In the genomic region with DNA sequence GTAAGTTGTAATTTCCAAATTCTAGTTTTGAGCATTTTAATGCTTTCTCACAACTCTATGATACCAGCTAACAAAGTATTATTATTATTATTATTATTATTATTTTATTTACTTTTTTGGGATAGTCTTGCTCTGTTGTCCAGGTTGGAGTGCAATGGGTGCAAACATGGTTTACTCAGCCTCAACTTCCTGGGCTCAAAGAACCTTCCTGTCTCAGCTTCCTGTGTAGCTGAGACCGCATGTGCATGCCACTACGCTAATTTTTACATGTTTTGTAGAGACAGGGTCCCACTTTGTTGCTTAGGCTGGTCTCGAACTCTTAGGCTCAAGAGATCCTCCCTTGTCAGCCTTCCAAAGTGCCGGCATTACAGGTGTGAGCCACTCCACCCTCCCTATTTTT, we compare ENCODE assay signal across 33 cellular contexts. TPM values are rescaled to one million over a fixed set of nuclear protein-coding genes. Genes with fewer than 3 reads are reported as not detected.
"Had no signal": no experiment of that assay in that cellular context is flagged by ENCODE, and none has a peak within 500 bp of the region (broad histone marks: within the 10 kb centered on the region; RNA-seq: fewer than 3 reads in every experiment).

No MANE protein-coding gene starts in this region.

- H3K27me3 Mint-ChIP-seq: activated CD4-positive, alpha-beta memory T cell treated with anti-CD3 and anti-CD28 coated beads for 36 hours; activated CD4-positive, alpha-beta T cell treated with anti-CD3 and anti-CD28 coated beads for 36 hours; activated CD4-positive, alpha-beta T cell treated with anti-CD3 and anti-CD28 coated beads, Interleukin-2, amount 10 ng/mL, durations not matched to agents 24 days and 14 days; activated CD8-positive, alpha-beta memory T cell treated with anti-CD3 and anti-CD28 coated beads, Interleukin-2, amount 10 ng/mL, durations not matched to agents 7 days and 5 days; activated naive CD8-positive, alpha-beta T cell treated with anti-CD3 and anti-CD28 coated beads, Interleukin-2, amount 10 ng/mL, durations not matched to agents 7 days and 5 days; activated T-helper 17 cell treated with anti-CD3 and anti-CD28 coated beads, Interleukin-2, amount 50 U/mL, for 72 hours; brain; T-cell had no signal

- H3K9me3 ChIP-seq: ascending aorta, breast epithelium, colonic mucosa had no signal

- H3K9me3 Mint-ChIP-seq: activated CD4-positive, alpha-beta memory T cell treated with anti-CD3 and anti-CD28 coated beads for 36 hours; activated naive CD4-positive, alpha-beta T cell treated with anti-CD3 and anti-CD28 coated beads for 36 hours; activated naive CD4-positive, alpha-beta T cell treated with anti-CD3 and anti-CD28 coated beads, Interleukin-2, amount 50 U/mL, for 72 hours; activated T-cell treated with anti-CD3 and anti-CD28 coated beads, Interleukin-2, amount 50 U/mL, for 4 hours; activated T-helper 17 cell treated with anti-CD3 and anti-CD28 coated beads, Interleukin-2, amount 50 U/mL, for 72 hours; brain; T-cell; T-helper 1 cell treated with Interleukin-12 subunit alpha and Interleukin-12 subunit beta and Interleukin-4 antibody, amounts not matched to agents 30 μg/mL and 1 μg/mL, for 36 hours; T-helper 2 cell treated with Interferon-gamma antibody and Interleukin-4, amounts not matched to agents 5 μg/mL and 100 μg/mL, for 36 hours had no signal

- H3K4me1 ChIP-seq: ascending aorta, breast epithelium, colonic mucosa had no signal

- H3K4me1 Mint-ChIP-seq: brain had no signal

- H3K27ac Mint-ChIP-seq: activated CD4-positive, alpha-beta memory T cell treated with anti-CD3 and anti-CD28 coated beads for 36 hours; activated CD4-positive, alpha-beta T cell treated with anti-CD3 and anti-CD28 coated beads for 36 hours; activated CD4-positive, alpha-beta T cell treated with anti-CD3 and anti-CD28 coated beads, Interleukin-2, amount 10 ng/mL, durations not matched to agents 24 days and 14 days; activated CD8-positive, alpha-beta memory T cell treated with anti-CD3 and anti-CD28 coated beads, Interleukin-2, amount 10 ng/mL, durations not matched to agents 7 days and 5 days; activated CD8-positive, alpha-beta T cell treated with anti-CD3 and anti-CD28 coated beads, Interleukin-2, amount 10 ng/mL, durations not matched to agents 7 days and 5 days; activated naive CD4-positive, alpha-beta T cell treated with anti-CD3 and anti-CD28 coated beads for 36 hours; activated naive CD8-positive, alpha-beta T cell treated with anti-CD3 and anti-CD28 coated beads, Interleukin-2, amount 10 ng/mL, durations not matched to agents 7 days and 5 days; activated T-helper 17 cell treated with anti-CD3 and anti-CD28 coated beads, Interleukin-2, amount 50 U/mL, for 72 hours; brain; T-helper 1 cell treated with Interleukin-12 subunit alpha and Interleukin-12 subunit beta and Interleukin-4 antibody, amounts not matched to agents 30 μg/mL and 1 μg/mL, for 36 hours; T-helper 2 cell treated with Interferon-gamma antibody and Interleukin-4, amounts not matched to agents 5 μg/mL and 100 μg/mL, for 36 hours had no signal

- H3K4me3 Mint-ChIP-seq: activated CD4-positive, alpha-beta memory T cell treated with anti-CD3 and anti-CD28 coated beads for 36 hours; activated CD4-positive, alpha-beta T cell treated with anti-CD3 and anti-CD28 coated beads for 36 hours; activated CD4-positive, alpha-beta T cell treated with anti-CD3 and anti-CD28 coated beads, Interleukin-2, amount 10 ng/mL, durations not matched to agents 24 days and 14 days; activated CD8-positive, alpha-beta memory T cell treated with anti-CD3 and anti-CD28 coated beads, Interleukin-2, amount 10 ng/mL, durations not matched to agents 7 days and 5 days; activated CD8-positive, alpha-beta T cell treated with anti-CD3 and anti-CD28 coated beads, Interleukin-2, amount 10 ng/mL, durations not matched to agents 7 days and 5 days; activated naive CD4-positive, alpha-beta T cell treated with anti-CD3 and anti-CD28 coated beads for 36 hours; activated naive CD8-positive, alpha-beta T cell treated with anti-CD3 and anti-CD28 coated beads, Interleukin-2, amount 10 ng/mL, durations not matched to agents 7 days and 5 days; activated T-cell treated with anti-CD3 and anti-CD28 coated beads, Interleukin-2, amount 50 U/mL, for 4 hours; activated T-helper 17 cell treated with anti-CD3 and anti-CD28 coated beads, Interleukin-2, amount 50 U/mL, for 72 hours; brain; T-helper 1 cell treated with Interleukin-12 subunit alpha and Interleukin-12 subunit beta and Interleukin-4 antibody, amounts not matched to agents 30 μg/mL and 1 μg/mL, for 36 hours; T-helper 2 cell treated with Interferon-gamma antibody and Interleukin-4, amounts not matched to agents 5 μg/mL and 100 μg/mL, for 36 hours had no signal

- H3K36me3 ChIP-seq: ascending aorta, breast epithelium, cardiac muscle cell, colonic mucosa had no signal

- H3K4me3 ChIP-seq: ascending aorta, breast epithelium, cardiac muscle cell, colonic mucosa had no signal

- DNase-seq: activated CD4-positive, alpha-beta memory T cell treated with anti-CD3 and anti-CD28 coated beads for 36 hours; activated CD4-positive, alpha-beta T cell treated with anti-CD3 and anti-CD28 coated beads for 36 hours; activated CD4-positive, alpha-beta T cell treated with anti-CD3 and anti-CD28 coated beads, Interleukin-2, amount 10 ng/mL, durations not matched to agents 24 days and 14 days; activated CD4-positive, CD25-positive, alpha-beta regulatory T cell; activated CD4-positive, CD25-positive, alpha-beta regulatory T cell treated with anti-CD3 and anti-CD28 coated beads, Interleukin-2, amount 50 U/mL, for 72 hours; activated CD8-positive, alpha-beta memory T cell treated with anti-CD3 and anti-CD28 coated beads, Interleukin-2, amount 10 ng/mL, durations not matched to agents 7 days and 5 days; activated CD8-positive, alpha-beta memory T cell treated with anti-CD3 and anti-CD28 coated beads, Interleukin-2, amount 50 U/mL, for 4 hours; activated CD8-positive, alpha-beta T cell treated with anti-CD3 and anti-CD28 coated beads, Interleukin-2, amount 10 ng/mL, durations not matched to agents 7 days and 5 days; activated effector memory CD4-positive, alpha-beta T cell treated with Interleukin-2 at 50 U/mL for 16 hours; activated gamma-delta T cell treated with Interleukin-2 at 50 U/mL for 16 hours; activated naive CD4-positive, alpha-beta T cell treated with anti-CD3 and anti-CD28 coated beads for 36 hours; activated naive CD8-positive, alpha-beta T cell treated with anti-CD3 and anti-CD28 coated beads, Interleukin-2, amount 10 ng/mL, durations not matched to agents 7 days and 5 days; activated T-cell treated with anti-CD3 and anti-CD28 coated beads, Interleukin-2, amount 50 U/mL, for 4 hours; central memory CD4-positive, alpha-beta T cell; cerebellar nuclear complex; colonic mucosa; effector CD8-positive, alpha-beta T cell; foreskin fibroblast; head of caudate nucleus; SW 1271; T1000; WERI-Rb-1 had no signal

- H3K27me3 ChIP-seq: ascending aorta, breast epithelium, cardiac muscle cell, colonic mucosa had no signal

- H3K27ac ChIP-seq: ascending aorta, breast epithelium, cardiac muscle cell, colonic mucosa, WERI-Rb-1 had no signal

- ATAC-seq: activated CD4-positive, alpha-beta T cell treated with anti-CD3 and anti-CD28 coated beads for 36 hours; activated CD8-positive, alpha-beta memory T cell treated with anti-CD3 and anti-CD28 coated beads, Interleukin-2, amount 10 ng/mL, durations not matched to agents 7 days and 5 days; activated CD8-positive, alpha-beta T cell treated with anti-CD3 and anti-CD28 coated beads, Interleukin-2, amount 10 ng/mL, durations not matched to agents 7 days and 5 days; activated naive CD4-positive, alpha-beta T cell treated with anti-CD3 and anti-CD28 coated beads, Interleukin-2, amount 50 U/mL, for 72 hours; activated T-cell treated with anti-CD3 and anti-CD28 coated beads, Interleukin-2, amount 50 U/mL, for 4 hours; activated T-helper 17 cell treated with anti-CD3 and anti-CD28 coated beads, Interleukin-2, amount 50 U/mL, for 72 hours; esophagus mucosa had no signal

RNA-seq across cellular contexts. Expression of gene LRRC70, which starts 27.0 kb away (rescaled TPM):
- total RNA-seq: epithelial cell of proximal tubule had no signal
